1 cellular context compared by ENCODE assay signal in genomic region chr7:234712-235553, GRCh38.
TF ChIP-seq lines count a peak whose summit lies in the region.

No MANE protein-coding gene starts in this region.

TF ChIP-seq in HepG2, 621 proteins besides CTCF, POLR2A, EP300 and RAD21 (continued from another document and continues in another):
- TF ChIP-seq, protein P1, sequence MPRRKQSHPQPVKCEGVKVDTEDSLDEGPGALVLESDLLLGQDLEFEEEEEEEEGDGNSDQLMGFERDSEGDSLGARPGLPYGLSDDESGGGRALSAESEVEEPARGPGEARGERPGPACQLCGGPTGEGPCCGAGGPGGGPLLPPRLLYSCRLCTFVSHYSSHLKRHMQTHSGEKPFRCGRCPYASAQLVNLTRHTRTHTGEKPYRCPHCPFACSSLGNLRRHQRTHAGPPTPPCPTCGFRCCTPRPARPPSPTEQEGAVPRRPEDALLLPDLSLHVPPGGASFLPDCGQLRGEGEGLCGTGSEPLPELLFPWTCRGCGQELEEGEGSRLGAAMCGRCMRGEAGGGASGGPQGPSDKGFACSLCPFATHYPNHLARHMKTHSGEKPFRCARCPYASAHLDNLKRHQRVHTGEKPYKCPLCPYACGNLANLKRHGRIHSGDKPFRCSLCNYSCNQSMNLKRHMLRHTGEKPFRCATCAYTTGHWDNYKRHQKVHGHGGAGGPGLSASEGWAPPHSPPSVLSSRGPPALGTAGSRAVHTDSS (CRISPR knock-in tag; conservative IDR thresholded peaks at IDR 0.05): no peak
- peak; percentile 69 for TF ChIP-seq ZBTB26 (CRISPR knock-in tag; IDR thresholded peaks at IDR 0.05; ENCODE audit: borderline replicate concordance)
- TF ChIP-seq KDM1A (CRISPR knock-in tag; IDR thresholded peaks at IDR 0.05): no peak
- no peak for TF ChIP-seq SRY (CRISPR knock-in tag; IDR thresholded peaks at IDR 0.05)
- no peak for TF ChIP-seq SOX6 (IDR thresholded peaks at IDR 0.05)
- TF ChIP-seq SOX6 (CRISPR knock-in tag; IDR thresholded peaks at IDR 0.05): peak; percentile 86
- peak; percentile 50; the same call in 1 of the 2 replicates for TF ChIP-seq IRF9 (CRISPR knock-in tag; IDR thresholded peaks at IDR 0.05; ENCODE audit: borderline replicate concordance)
- TF ChIP-seq SPEN (CRISPR knock-in tag; IDR thresholded peaks at IDR 0.05; ENCODE audit: low read depth): peak; percentile 86
- no peak for TF ChIP-seq TBL1XR1 (IDR thresholded peaks at IDR 0.05; ENCODE audit: borderline replicate concordance, low read length, partially characterized antibody)
- TF ChIP-seq RCOR2 (CRISPR knock-in tag; IDR thresholded peaks at IDR 0.05): no peak
- no peak for TF ChIP-seq E2F1 (CRISPR knock-in tag; IDR thresholded peaks at IDR 0.05)
- TF ChIP-seq ZNF296 (CRISPR knock-in tag; conservative IDR thresholded peaks at IDR 0.05): no peak
- TF ChIP-seq NPAS2 (CRISPR knock-in tag; IDR thresholded peaks at IDR 0.05; ENCODE audit: borderline replicate concordance): no peak
- TF ChIP-seq ZNF232 (CRISPR knock-in tag; IDR thresholded peaks at IDR 0.05; ENCODE audit: borderline replicate concordance): 0 out of 2 replicates have a peak, but pooled peaks have one; percentile 58
- TF ChIP-seq ATF1 (CRISPR knock-in tag; IDR thresholded peaks at IDR 0.05): no peak
- TF ChIP-seq ZNF12 (CRISPR knock-in tag; IDR thresholded peaks at IDR 0.05): no peak
- no peak for TF ChIP-seq TOPORS (CRISPR knock-in tag; IDR thresholded peaks at IDR 0.05)
- peak; percentile 60; the same call in 1 of the 2 replicates for TF ChIP-seq ZNF574 (CRISPR knock-in tag; IDR thresholded peaks at IDR 0.05)
- no peak for TF ChIP-seq ZNF672 (CRISPR knock-in tag; IDR thresholded peaks at IDR 0.05)
- TF ChIP-seq, protein P2, sequence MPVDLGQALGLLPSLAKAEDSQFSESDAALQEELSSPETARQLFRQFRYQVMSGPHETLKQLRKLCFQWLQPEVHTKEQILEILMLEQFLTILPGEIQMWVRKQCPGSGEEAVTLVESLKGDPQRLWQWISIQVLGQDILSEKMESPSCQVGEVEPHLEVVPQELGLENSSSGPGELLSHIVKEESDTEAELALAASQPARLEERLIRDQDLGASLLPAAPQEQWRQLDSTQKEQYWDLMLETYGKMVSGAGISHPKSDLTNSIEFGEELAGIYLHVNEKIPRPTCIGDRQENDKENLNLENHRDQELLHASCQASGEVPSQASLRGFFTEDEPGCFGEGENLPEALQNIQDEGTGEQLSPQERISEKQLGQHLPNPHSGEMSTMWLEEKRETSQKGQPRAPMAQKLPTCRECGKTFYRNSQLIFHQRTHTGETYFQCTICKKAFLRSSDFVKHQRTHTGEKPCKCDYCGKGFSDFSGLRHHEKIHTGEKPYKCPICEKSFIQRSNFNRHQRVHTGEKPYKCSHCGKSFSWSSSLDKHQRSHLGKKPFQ (CRISPR knock-in tag; IDR thresholded peaks at IDR 0.05; ENCODE audit: insufficient replicate concordance): no peak
- TF ChIP-seq ZNF703 (CRISPR knock-in tag; IDR thresholded peaks at IDR 0.05; ENCODE audit: borderline replicate concordance): no peak
- TF ChIP-seq HINFP (CRISPR knock-in tag; IDR thresholded peaks at IDR 0.05; ENCODE audit: low read depth): no peak
- no peak for TF ChIP-seq ZNF773 (CRISPR knock-in tag; IDR thresholded peaks at IDR 0.05; ENCODE audit: borderline replicate concordance)
- no peak for TF ChIP-seq ZNF770 (CRISPR knock-in tag; IDR thresholded peaks at IDR 0.05)
- no peak for TF ChIP-seq POLR2AphosphoS2 (IDR thresholded peaks at IDR 0.05; ENCODE audit: low read depth, low read length)
- TF ChIP-seq ZFAT (CRISPR knock-in tag; conservative IDR thresholded peaks at IDR 0.05): no peak
- TF ChIP-seq MIER2 (CRISPR knock-in tag; IDR thresholded peaks at IDR 0.05): no peak
- TF ChIP-seq ZNF337 (CRISPR knock-in tag; IDR thresholded peaks at IDR 0.05; ENCODE audit: borderline replicate concordance, low read depth): no peak
- no peak for TF ChIP-seq KLF9 (CRISPR knock-in tag; IDR thresholded peaks at IDR 0.05; ENCODE audit: low read depth)
- no peak for TF ChIP-seq ZBTB2 (CRISPR knock-in tag; IDR thresholded peaks at IDR 0.05; ENCODE audit: low read depth)
- TF ChIP-seq, protein P3, sequence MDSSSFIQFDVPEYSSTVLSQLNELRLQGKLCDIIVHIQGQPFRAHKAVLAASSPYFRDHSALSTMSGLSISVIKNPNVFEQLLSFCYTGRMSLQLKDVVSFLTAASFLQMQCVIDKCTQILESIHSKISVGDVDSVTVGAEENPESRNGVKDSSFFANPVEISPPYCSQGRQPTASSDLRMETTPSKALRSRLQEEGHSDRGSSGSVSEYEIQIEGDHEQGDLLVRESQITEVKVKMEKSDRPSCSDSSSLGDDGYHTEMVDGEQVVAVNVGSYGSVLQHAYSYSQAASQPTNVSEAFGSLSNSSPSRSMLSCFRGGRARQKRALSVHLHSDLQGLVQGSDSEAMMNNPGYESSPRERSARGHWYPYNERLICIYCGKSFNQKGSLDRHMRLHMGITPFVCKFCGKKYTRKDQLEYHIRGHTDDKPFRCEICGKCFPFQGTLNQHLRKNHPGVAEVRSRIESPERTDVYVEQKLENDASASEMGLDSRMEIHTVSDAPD (CRISPR knock-in tag; IDR thresholded peaks at IDR 0.05): peak; percentile 97
- no peak for TF ChIP-seq NFE2L1 (CRISPR knock-in tag; IDR thresholded peaks at IDR 0.05; ENCODE audit: borderline replicate concordance)
- no peak for TF ChIP-seq MBNL3 (CRISPR knock-in tag; conservative IDR thresholded peaks at IDR 0.05)
- no peak for TF ChIP-seq SP1 (IDR thresholded peaks at IDR 0.05)
- TF ChIP-seq SP1 (CRISPR knock-in tag; IDR thresholded peaks at IDR 0.05): no peak
- TF ChIP-seq ZNF484 (CRISPR knock-in tag; IDR thresholded peaks at IDR 0.05; ENCODE audit: borderline replicate concordance, low read depth): no peak
- TF ChIP-seq ARID3A (IDR thresholded peaks at IDR 0.05; ENCODE audit: low read depth, low read length): no peak
- no peak for TF ChIP-seq GFI1 (CRISPR knock-in tag; IDR thresholded peaks at IDR 0.05; ENCODE audit: borderline replicate concordance)
- no peak; the same call in 1 of the 2 replicates for TF ChIP-seq ZNF639 (CRISPR knock-in tag; conservative IDR thresholded peaks at IDR 0.05)
- no peak for TF ChIP-seq CREBL2 (CRISPR knock-in tag; IDR thresholded peaks at IDR 0.05; ENCODE audit: borderline replicate concordance)
- no peak for TF ChIP-seq ZNF713 (CRISPR knock-in tag; IDR thresholded peaks at IDR 0.05)
- no peak for TF ChIP-seq THYN1 (CRISPR knock-in tag; IDR thresholded peaks at IDR 0.05; ENCODE audit: borderline replicate concordance, low read depth)
- TF ChIP-seq NFIC (IDR thresholded peaks at IDR 0.05; ENCODE audit: low read length): no peak
- TF ChIP-seq POLR2G (IDR thresholded peaks at IDR 0.05; ENCODE audit: low read depth, low read length): no peak
- no peak for TF ChIP-seq DR1 (CRISPR knock-in tag; IDR thresholded peaks at IDR 0.05)
